In genomic region chr6:111646034-111646433, GRCh38 we compare ENCODE assay signal across 36 cellular contexts.
"Had no signal": no experiment of that assay in that cellular context is flagged by ENCODE, and none has a peak within 500 bp of the region (broad histone marks: within the 10 kb centered on the region; RNA-seq: fewer than 3 reads in every experiment).

No MANE protein-coding gene starts in this region.

- H3K27me3 ChIP-seq: adrenal gland, body of pancreas, esophagus squamous epithelium had no signal

- H3K27ac ChIP-seq: adrenal gland, body of pancreas, epithelial cell of prostate, WERI-Rb-1 had no signal

- H3K36me3 ChIP-seq: adrenal gland, esophagus squamous epithelium, WERI-Rb-1 had no signal

- H3K9me3 Mint-ChIP-seq: activated B cell treated with CpG ODN at 0.5 μM for 24 hours; activated CD4-positive, alpha-beta memory T cell treated with anti-CD3 and anti-CD28 coated beads for 36 hours; activated CD4-positive, alpha-beta T cell treated with anti-CD3 and anti-CD28 coated beads, Interleukin-2, amount 10 ng/mL, durations not matched to agents 24 days and 14 days; activated naive CD4-positive, alpha-beta T cell treated with anti-CD3 and anti-CD28 coated beads for 36 hours; activated naive CD4-positive, alpha-beta T cell treated with anti-CD3 and anti-CD28 coated beads, Interleukin-2, amount 50 U/mL, for 24 hours; activated naive CD8-positive, alpha-beta T cell treated with anti-CD3 and anti-CD28 coated beads for 36 hours; activated naive CD8-positive, alpha-beta T cell treated with anti-CD3 and anti-CD28 coated beads, Interleukin-2, amount 50 U/mL, for 24 hours; activated T-helper 1 cell treated with anti-CD3 and anti-CD28 coated beads, Interleukin-12 subunit alpha, Interleukin-12 subunit beta, Interleukin-2, Interleukin-4 antibody, amounts not matched to agents 30 ng/mL and 10 ng/mL and 1 ng/mL, durations not matched to agents 14 hours and 24 hours and 36 hours; activated T-helper 2 cell treated with anti-CD3 and anti-CD28 coated beads, Interferon-gamma antibody, Interleukin-2, Interleukin-4, amounts not matched to agents 10 μg/mL and 5 μg/mL and 100 μg/mL, durations not matched to agents 14 hours and 24 hours and 36 hours; effector memory CD8-positive, alpha-beta T cell; T-helper 2 cell treated with Interferon-gamma antibody and Interleukin-4, amounts not matched to agents 5 μg/mL and 100 μg/mL, for 36 hours had no signal

- H3K4me1 ChIP-seq: body of pancreas had no signal

- H3K27ac Mint-ChIP-seq: activated B cell treated with CpG ODN at 0.5 μM for 24 hours; activated CD4-positive, alpha-beta memory T cell treated with anti-CD3 and anti-CD28 coated beads for 36 hours; activated CD4-positive, alpha-beta T cell treated with anti-CD3 and anti-CD28 coated beads for 36 hours; activated CD4-positive, alpha-beta T cell treated with anti-CD3 and anti-CD28 coated beads, Interleukin-2, amount 10 ng/mL, durations not matched to agents 24 days and 14 days; activated CD8-positive, alpha-beta memory T cell treated with anti-CD3 and anti-CD28 coated beads, Interleukin-2, amount 10 ng/mL, durations not matched to agents 7 days and 5 days; activated CD8-positive, alpha-beta T cell treated with anti-CD3 and anti-CD28 coated beads, Interleukin-2, amount 10 ng/mL, durations not matched to agents 7 days and 5 days; activated naive CD4-positive, alpha-beta T cell treated with anti-CD3 and anti-CD28 coated beads for 36 hours; activated naive CD4-positive, alpha-beta T cell treated with anti-CD3 and anti-CD28 coated beads, Interleukin-2, amount 50 U/mL, for 24 hours; activated naive CD8-positive, alpha-beta T cell treated with anti-CD3 and anti-CD28 coated beads for 36 hours; activated naive CD8-positive, alpha-beta T cell treated with anti-CD3 and anti-CD28 coated beads, Interleukin-2, amount 50 U/mL, for 24 hours; activated T-helper 1 cell treated with anti-CD3 and anti-CD28 coated beads, Interleukin-12 subunit alpha, Interleukin-12 subunit beta, Interleukin-2, Interleukin-4 antibody, amounts not matched to agents 30 ng/mL and 10 ng/mL and 1 ng/mL, durations not matched to agents 14 hours and 24 hours and 36 hours; activated T-helper 2 cell treated with anti-CD3 and anti-CD28 coated beads, Interferon-gamma antibody, Interleukin-2, Interleukin-4, amounts not matched to agents 10 μg/mL and 5 μg/mL and 100 μg/mL, durations not matched to agents 14 hours and 24 hours and 36 hours; effector memory CD8-positive, alpha-beta T cell; T-helper 17 cell; T-helper 2 cell treated with Interferon-gamma antibody and Interleukin-4, amounts not matched to agents 5 μg/mL and 100 μg/mL, for 36 hours had no signal

- H3K4me3 ChIP-seq: adrenal gland, body of pancreas, esophagus squamous epithelium had no signal

- H3K4me3 Mint-ChIP-seq: activated B cell treated with CpG ODN at 0.5 μM for 24 hours; activated CD4-positive, alpha-beta memory T cell treated with anti-CD3 and anti-CD28 coated beads for 36 hours; activated CD4-positive, alpha-beta T cell treated with anti-CD3 and anti-CD28 coated beads for 36 hours; activated CD4-positive, alpha-beta T cell treated with anti-CD3 and anti-CD28 coated beads, Interleukin-2, amount 10 ng/mL, durations not matched to agents 24 days and 14 days; activated CD8-positive, alpha-beta memory T cell treated with anti-CD3 and anti-CD28 coated beads, Interleukin-2, amount 10 ng/mL, durations not matched to agents 7 days and 5 days; activated CD8-positive, alpha-beta T cell treated with anti-CD3 and anti-CD28 coated beads, Interleukin-2, amount 10 ng/mL, durations not matched to agents 7 days and 5 days; activated naive CD4-positive, alpha-beta T cell treated with anti-CD3 and anti-CD28 coated beads for 36 hours; activated naive CD4-positive, alpha-beta T cell treated with anti-CD3 and anti-CD28 coated beads, Interleukin-2, amount 50 U/mL, for 24 hours; activated naive CD8-positive, alpha-beta T cell treated with anti-CD3 and anti-CD28 coated beads for 36 hours; activated naive CD8-positive, alpha-beta T cell treated with anti-CD3 and anti-CD28 coated beads, Interleukin-2, amount 50 U/mL, for 24 hours; activated T-helper 1 cell treated with anti-CD3 and anti-CD28 coated beads, Interleukin-12 subunit alpha, Interleukin-12 subunit beta, Interleukin-2, Interleukin-4 antibody, amounts not matched to agents 30 ng/mL and 10 ng/mL and 1 ng/mL, durations not matched to agents 14 hours and 24 hours and 36 hours; effector memory CD8-positive, alpha-beta T cell; T-helper 17 cell; T-helper 2 cell treated with Interferon-gamma antibody and Interleukin-4, amounts not matched to agents 5 μg/mL and 100 μg/mL, for 36 hours had no signal

- DNase-seq: activated B cell treated with CpG ODN at 0.5 μM for 24 hours; activated CD4-positive, alpha-beta memory T cell treated with anti-CD3 and anti-CD28 coated beads for 36 hours; activated CD4-positive, alpha-beta T cell treated with anti-CD3 and anti-CD28 coated beads for 36 hours; activated CD4-positive, alpha-beta T cell treated with anti-CD3 and anti-CD28 coated beads, Interleukin-2, amount 10 ng/mL, durations not matched to agents 24 days and 14 days; activated CD8-positive, alpha-beta memory T cell treated with anti-CD3 and anti-CD28 coated beads, Interleukin-2, amount 10 ng/mL, durations not matched to agents 7 days and 5 days; activated CD8-positive, alpha-beta memory T cell treated with anti-CD3 and anti-CD28 coated beads, Interleukin-2, amount 50 U/mL, for 4 hours; activated CD8-positive, alpha-beta T cell treated with anti-CD3 and anti-CD28 coated beads, Interleukin-2, amount 10 ng/mL, durations not matched to agents 7 days and 5 days; activated effector memory CD4-positive, alpha-beta T cell treated with anti-CD3 and anti-CD28 coated beads, Interleukin-2, amount 50 U/mL, for 16 hours; activated naive CD4-positive, alpha-beta T cell treated with anti-CD3 and anti-CD28 coated beads for 36 hours; activated naive CD8-positive, alpha-beta T cell treated with anti-CD3 and anti-CD28 coated beads for 36 hours; activated naive CD8-positive, alpha-beta T cell treated with anti-CD3 and anti-CD28 coated beads, Interleukin-2, amount 50 U/mL, for 24 hours; activated T-cell treated with anti-CD3 and anti-CD28 coated beads, Interleukin-2, amount 50 U/mL, for 1 hour; activated T-cell treated with anti-CD3 and anti-CD28 coated beads, Interleukin-2, amount 50 U/mL, for 48 hours; adrenal gland; amygdala; aorta; body of pancreas; caudate nucleus; cortex of kidney; dermis blood vessel endothelial cell; effector CD4-positive, alpha-beta T cell; effector memory CD8-positive, alpha-beta T cell; esophagus squamous epithelium; foreskin melanocyte; T-helper 1 cell; T-helper 17 cell; T1000; WERI-Rb-1 had no signal

- FAIRE-seq: colon, endothelial cell of umbilical vein had no signal

- H3K27me3 Mint-ChIP-seq: activated B cell treated with CpG ODN at 0.5 μM for 24 hours; activated CD4-positive, alpha-beta memory T cell treated with anti-CD3 and anti-CD28 coated beads for 36 hours; activated CD4-positive, alpha-beta T cell treated with anti-CD3 and anti-CD28 coated beads for 36 hours; activated CD4-positive, alpha-beta T cell treated with anti-CD3 and anti-CD28 coated beads, Interleukin-2, amount 10 ng/mL, durations not matched to agents 24 days and 14 days; activated CD8-positive, alpha-beta memory T cell treated with anti-CD3 and anti-CD28 coated beads, Interleukin-2, amount 10 ng/mL, durations not matched to agents 7 days and 5 days; activated naive CD4-positive, alpha-beta T cell treated with anti-CD3 and anti-CD28 coated beads, Interleukin-2, amount 50 U/mL, for 24 hours; activated naive CD8-positive, alpha-beta T cell treated with anti-CD3 and anti-CD28 coated beads for 36 hours; activated naive CD8-positive, alpha-beta T cell treated with anti-CD3 and anti-CD28 coated beads, Interleukin-2, amount 50 U/mL, for 24 hours; effector memory CD8-positive, alpha-beta T cell; T-helper 17 cell had no signal

- H3K4me1 Mint-ChIP-seq: activated B cell treated with CpG ODN at 0.5 μM for 24 hours; activated CD4-positive, alpha-beta T cell treated with anti-CD3 and anti-CD28 coated beads for 36 hours; activated CD4-positive, alpha-beta T cell treated with anti-CD3 and anti-CD28 coated beads, Interleukin-2, amount 10 ng/mL, durations not matched to agents 24 days and 14 days; activated CD8-positive, alpha-beta memory T cell treated with anti-CD3 and anti-CD28 coated beads, Interleukin-2, amount 10 ng/mL, durations not matched to agents 7 days and 5 days; activated naive CD4-positive, alpha-beta T cell treated with anti-CD3 and anti-CD28 coated beads, Interleukin-2, amount 50 U/mL, for 24 hours; activated naive CD8-positive, alpha-beta T cell treated with anti-CD3 and anti-CD28 coated beads for 36 hours; activated naive CD8-positive, alpha-beta T cell treated with anti-CD3 and anti-CD28 coated beads, Interleukin-2, amount 50 U/mL, for 24 hours had no signal

- H3K9me3 ChIP-seq: adrenal gland, body of pancreas, esophagus squamous epithelium had no signal

- ATAC-seq: activated CD4-positive, alpha-beta T cell treated with anti-CD3 and anti-CD28 coated beads for 36 hours; activated CD4-positive, CD25-positive, alpha-beta regulatory T cell treated with anti-CD3 and anti-CD28 coated beads, Interleukin-2, amount 50 U/mL, for 24 hours; activated CD8-positive, alpha-beta memory T cell treated with anti-CD3 and anti-CD28 coated beads, Interleukin-2, amount 10 ng/mL, durations not matched to agents 7 days and 5 days; activated CD8-positive, alpha-beta T cell treated with anti-CD3 and anti-CD28 coated beads, Interleukin-2, amount 10 ng/mL, durations not matched to agents 7 days and 5 days; activated naive CD8-positive, alpha-beta T cell treated with anti-CD3 and anti-CD28 coated beads, Interleukin-2, amount 50 U/mL, for 24 hours; effector memory CD8-positive, alpha-beta T cell; T-helper 17 cell had no signal
